ENCODE assay signal across 9 cellular contexts in the genomic region with DNA sequence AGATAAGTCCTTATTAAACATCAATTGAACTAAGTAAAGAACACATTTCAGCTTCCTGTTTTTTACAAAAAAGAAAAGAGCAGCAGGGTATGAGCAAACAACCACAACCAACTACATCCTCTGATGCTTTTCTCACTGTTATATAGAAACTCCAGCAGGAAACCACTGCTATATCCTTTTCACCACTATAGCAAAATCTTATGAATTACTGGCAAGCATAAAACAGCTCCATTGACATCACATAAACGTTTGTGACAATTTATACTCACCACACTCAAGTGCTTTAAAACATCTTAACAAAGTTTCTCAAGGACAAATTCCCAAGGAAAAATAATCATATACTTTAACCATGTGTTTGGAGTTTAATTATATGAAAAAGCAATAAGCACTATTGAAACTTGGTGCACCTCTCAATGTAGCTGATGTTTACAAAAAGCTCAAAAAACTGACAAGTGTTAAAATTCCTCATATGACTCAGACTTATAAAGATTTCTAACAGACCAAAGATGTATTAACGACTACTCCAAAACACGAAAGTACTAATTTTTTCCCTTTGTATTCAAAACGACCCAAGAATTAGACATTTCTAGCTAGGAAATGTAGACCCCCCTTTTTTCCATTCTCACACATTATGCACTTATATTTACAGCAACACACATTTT. TPM values are rescaled to one million over a fixed set of nuclear protein-coding genes. Genes with fewer than 3 reads are reported as not detected.
DNase-seq lines count a peak whose midpoint lies in the region; ATAC-seq and TF ChIP-seq lines count a peak whose summit lies in the region.
"Had no signal": no experiment of that assay in that cellular context is flagged by ENCODE, and none has a peak within 500 bp of the region (broad histone marks: within the 10 kb centered on the region; RNA-seq: fewer than 3 reads in every experiment).

No MANE protein-coding gene starts in this region.

- H3K27ac ChIP-seq in hepatocyte, result no peak overlapping the region

- in situ Hi-C loops in HAP-1 (cut with MboI; ENCODE audit: low sequenced_read_pairs), result no loop called here

- peak overlapping the region; percentile 78 for H3K4me3 Mint-ChIP-seq in T-helper 17 cell

- no peak overlapping the region for H2AFZ ChIP-seq in hepatocyte

- H3K36me3 Mint-ChIP-seq in T-helper 17 cell (ENCODE audit: low read depth), result peaks cover 7% of the 10 kb centered on the region

- H3K4me3 ChIP-seq in hepatocyte (no peak overlapping the region), HAP-1 (no peak overlapping the region)

- peak; percentile 69 for ATAC-seq in HG03060 (IDR thresholded peaks at IDR 0.05; ENCODE audit: low read depth, unreplicated experiment)
- ATAC-seq in T-helper 17 cell, result peak; percentile 73
- ATAC-seq in left colon, result no peak

- intact Hi-C loops in left colon (cut with DNase I, micrococcal nuclease), result no loop called here

- no peak overlapping the region for H3K27ac Mint-ChIP-seq in T-helper 17 cell

- no peaks in the 10 kb centered on the region for H3K27me3 Mint-ChIP-seq in T-helper 17 cell

- no peaks in the 10 kb centered on the region for H3K79me2 ChIP-seq in hepatocyte

- peaks cover 65% of the 10 kb centered on the region for H3K4me1 Mint-ChIP-seq in T-helper 17 cell

- 76% methylated on average over 4 of the region's 4 CpGs for WGBS in hepatocyte (ENCODE audit: low lambda C conversion rate, missing lambda C conversion rate)

- no peak for TF ChIP-seq CTCF in hepatocyte (IDR thresholded peaks at IDR 0.05; ENCODE audit: poor library complexity)

- H3K9me3 ChIP-seq in T-helper 17 cell (ENCODE audit: control insufficient read depth, low read length, poor library complexity, severe bottlenecking) (no peaks in the 10 kb centered on the region), hepatocyte (ENCODE audit: low read depth) (no peaks in the 10 kb centered on the region), HAP-1 (no peaks in the 10 kb centered on the region)

- no peak overlapping the region for H3K4me2 ChIP-seq in hepatocyte

- H3K4me1 ChIP-seq in hepatocyte (ENCODE audit: insufficient read depth) (peaks cover 18% of the 10 kb centered on the region), HAP-1 (peaks cover 7% of the 10 kb centered on the region)

- no peaks in the 10 kb centered on the region for H4K20me1 ChIP-seq in hepatocyte (ENCODE audit: insufficient read depth, poor library complexity, severe bottlenecking)

- DNase-seq in stimulated activated naive CD4-positive, alpha-beta T cell (lab: John Stamatoyannopoulos, UW), result peak in 4 of 6 experiments; percentile 4 to 82 (median 80)
- DNase-seq in stimulated activated naive CD4-positive, alpha-beta T cell treated with Interleukin-2 at 50 U/mL for 16 hours (lab: John Stamatoyannopoulos, UW), result no peak
- no peak for DNase-seq in T-helper 17 cell
- no peak for DNase-seq in hepatocyte (ENCODE audit: low spot score)
- no peak for DNase-seq in HAP-1 (ENCODE audit: low spot score in 2 of 2)
- DNase-seq in left colon, result no peak
- DNase-seq in NCI-H2227 (lab: John Stamatoyannopoulos, UW; ENCODE audit: unreplicated experiment), result no peak

- no peaks in the 10 kb centered on the region for H3K36me3 ChIP-seq in hepatocyte (replicated peaks; ENCODE audit: insufficient read depth, low read depth)
- H3K36me3 ChIP-seq in HAP-1 (replicated peaks), result no peaks in the 10 kb centered on the region

- H3K9me2 ChIP-seq in hepatocyte (replicated peaks; ENCODE audit: insufficient read depth), result no peaks in the 10 kb centered on the region

- H3K27me3 ChIP-seq in hepatocyte, result no peaks in the 10 kb centered on the region
- no peaks in the 10 kb centered on the region for H3K27me3 ChIP-seq in HAP-1 (ENCODE audit: low read depth)

RNA-seq across cellular contexts. Expression of gene GPRIN3, which starts 12.9 kb away (rescaled TPM):
- total RNA-seq in T-helper 17 cell (10 to 100 TPM; 88.5 to 89.7 TPM), hepatocyte (2.6 and 3.0 TPM in 2 replicates), left colon (10 to 100 TPM; 16.6 to 21.1 TPM)
- polyA plus RNA-seq in hepatocyte, result 0.60 and 0.64 TPM in 2 replicates
- polyA plus RNA-seq: keratinocyte had no signal

Comparison
In these comparisons a context has a peak if more than half of its experiments do, and no peak if none do; other contexts are left out.
1. DNase-seq: peak in stimulated activated naive CD4-positive, alpha-beta T cell (4 of 6); none in stimulated activated naive CD4-positive, alpha-beta T cell treated with Interleukin-2 at 50 U/mL for 16 hours (single experiment), T-helper 17 cell (0 of 3), hepatocyte (single experiment), HAP-1 (0 of 2), left colon (0 of 2) and NCI-H2227 (single experiment).
2. RNA of gene GPRIN3, which starts 12.9 kb away (total RNA-seq): 88.5 to 89.7 TPM in T-helper 17 cell; 16.6 to 21.1 TPM in left colon and 2.6 to 3.0 TPM in hepatocyte; every median in the first group is over 4 times any median in the second.